Comparison of ENCODE assay signal across 1 cellular context in genomic region chr12:130577348-130577747, GRCh38.
TF ChIP-seq lines count a peak whose summit lies in the region.

No MANE protein-coding gene starts in this region.

TF ChIP-seq in A549, 52 proteins besides CTCF, POLR2A, EP300 and RAD21 (continued from another document):
- TF ChIP-seq, protein P1, sequence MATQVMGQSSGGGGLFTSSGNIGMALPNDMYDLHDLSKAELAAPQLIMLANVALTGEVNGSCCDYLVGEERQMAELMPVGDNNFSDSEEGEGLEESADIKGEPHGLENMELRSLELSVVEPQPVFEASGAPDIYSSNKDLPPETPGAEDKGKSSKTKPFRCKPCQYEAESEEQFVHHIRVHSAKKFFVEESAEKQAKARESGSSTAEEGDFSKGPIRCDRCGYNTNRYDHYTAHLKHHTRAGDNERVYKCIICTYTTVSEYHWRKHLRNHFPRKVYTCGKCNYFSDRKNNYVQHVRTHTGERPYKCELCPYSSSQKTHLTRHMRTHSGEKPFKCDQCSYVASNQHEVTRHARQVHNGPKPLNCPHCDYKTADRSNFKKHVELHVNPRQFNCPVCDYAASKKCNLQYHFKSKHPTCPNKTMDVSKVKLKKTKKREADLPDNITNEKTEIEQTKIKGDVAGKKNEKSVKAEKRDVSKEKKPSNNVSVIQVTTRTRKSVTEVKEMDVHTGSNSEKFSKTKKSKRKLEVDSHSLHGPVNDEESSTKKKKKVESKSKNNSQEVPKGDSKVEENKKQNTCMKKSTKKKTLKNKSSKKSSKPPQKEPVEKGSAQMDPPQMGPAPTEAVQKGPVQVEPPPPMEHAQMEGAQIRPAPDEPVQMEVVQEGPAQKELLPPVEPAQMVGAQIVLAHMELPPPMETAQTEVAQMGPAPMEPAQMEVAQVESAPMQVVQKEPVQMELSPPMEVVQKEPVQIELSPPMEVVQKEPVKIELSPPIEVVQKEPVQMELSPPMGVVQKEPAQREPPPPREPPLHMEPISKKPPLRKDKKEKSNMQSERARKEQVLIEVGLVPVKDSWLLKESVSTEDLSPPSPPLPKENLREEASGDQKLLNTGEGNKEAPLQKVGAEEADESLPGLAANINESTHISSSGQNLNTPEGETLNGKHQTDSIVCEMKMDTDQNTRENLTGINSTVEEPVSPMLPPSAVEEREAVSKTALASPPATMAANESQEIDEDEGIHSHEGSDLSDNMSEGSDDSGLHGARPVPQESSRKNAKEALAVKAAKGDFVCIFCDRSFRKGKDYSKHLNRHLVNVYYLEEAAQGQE (IDR thresholded peaks at IDR 0.05): peak; percentile 48; the same call in 1 of the 2 replicates
TF ChIP-seq in A549: peak in this region for 1.
